Comparison of ENCODE assay signal across 10 cellular contexts in the genomic region with DNA sequence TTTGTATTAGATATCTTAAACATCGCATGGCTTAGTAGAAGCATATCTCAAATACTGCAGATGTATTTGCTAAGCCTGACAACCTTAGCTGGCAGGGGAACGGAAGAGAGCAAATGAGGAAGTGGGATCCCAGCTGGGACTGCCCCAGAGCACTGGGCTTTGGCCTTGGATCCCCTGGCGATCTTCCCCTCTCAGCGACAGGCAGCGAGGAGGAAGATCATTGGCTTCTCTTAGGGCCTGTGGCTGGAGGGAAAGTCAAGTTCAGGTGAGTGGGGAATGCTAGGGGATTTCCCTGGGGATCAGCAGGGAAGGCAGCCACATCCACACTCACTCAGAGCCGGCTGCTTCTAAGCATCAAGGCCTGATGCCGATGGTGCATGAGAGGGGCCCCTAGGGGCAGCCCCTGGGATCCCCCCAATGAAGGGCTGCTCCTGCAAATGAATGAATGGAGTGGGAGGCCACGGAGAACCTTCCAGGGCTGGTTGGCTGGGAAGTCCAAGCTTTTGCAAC. TPM values are rescaled to one million over a fixed set of nuclear protein-coding genes. Genes with fewer than 3 reads are reported as not detected.
DNase-seq lines count a peak whose midpoint lies in the region; ATAC-seq and TF ChIP-seq lines count a peak whose summit lies in the region.
"Had no signal": no experiment of that assay in that cellular context is flagged by ENCODE, and none has a peak within 500 bp of the region (broad histone marks: within the 10 kb centered on the region; RNA-seq: fewer than 3 reads in every experiment).

No MANE protein-coding gene starts in this region.

- peaks cover 10% of the 10 kb centered on the region for H3K4me1 ChIP-seq in body of pancreas

- TF ChIP-seq CTCF in CD14-positive monocyte (IDR thresholded peaks at IDR 0.05) (no peak), body of pancreas (IDR thresholded peaks at IDR 0.05) (no peak)

- H3K4me1 Mint-ChIP-seq in CD14-positive monocyte: peaks cover 38% of the 10 kb centered on the region
- peaks cover 7% of the 10 kb centered on the region for H3K4me1 Mint-ChIP-seq in activated T-helper 2 cell treated with anti-CD3 and anti-CD28 coated beads, Interferon-gamma antibody, Interleukin-2, Interleukin-4, amounts not matched to agents 10 μg/mL and 5 μg/mL and 100 μg/mL, durations not matched to agents 14 hours and 24 hours and 36 hours (ENCODE audit: low read depth)

- no peaks in the 10 kb centered on the region for H3K27me3 ChIP-seq in body of pancreas

- ATAC-seq in GM19452 (IDR thresholded peaks at IDR 0.05; ENCODE audit: unreplicated experiment) (peak; percentile 67), HG03342 (IDR thresholded peaks at IDR 0.05; ENCODE audit: unreplicated experiment) (peak; percentile 82), body of pancreas (peak; percentile 51)

- H3K9me3 ChIP-seq in body of pancreas: no peaks in the 10 kb centered on the region

- H3K27ac ChIP-seq in body of pancreas: peak overlapping the region in 3 of 4 donors; percentile 34 to 64 (median 44)

- TF ChIP-seq POLR2A in body of pancreas (IDR thresholded peaks at IDR 0.05): no peak

- no peaks in the 10 kb centered on the region for H3K36me3 ChIP-seq in body of pancreas (replicated peaks in 1 of 2; ENCODE audit: insufficient read depth in 1 of 2, low read depth in 2 of 2)

- H3K4me3 Mint-ChIP-seq in CD14-positive monocyte: no peak overlapping the region
- H3K4me3 Mint-ChIP-seq in activated T-helper 2 cell treated with anti-CD3 and anti-CD28 coated beads, Interferon-gamma antibody, Interleukin-2, Interleukin-4, amounts not matched to agents 10 μg/mL and 5 μg/mL and 100 μg/mL, durations not matched to agents 14 hours and 24 hours and 36 hours (ENCODE audit: low read depth): no peak overlapping the region

- 27 to 37% methylated on average over 8 of the region's 8 CpGs for WGBS in body of pancreas, 2 donors

- H3K27ac Mint-ChIP-seq in CD14-positive monocyte: peak overlapping the region in 4 of 7 donors; percentile 40 to 88 (median 74)
- no peak overlapping the region for H3K27ac Mint-ChIP-seq in activated T-helper 2 cell treated with anti-CD3 and anti-CD28 coated beads, Interferon-gamma antibody, Interleukin-2, Interleukin-4, amounts not matched to agents 10 μg/mL and 5 μg/mL and 100 μg/mL, durations not matched to agents 14 hours and 24 hours and 36 hours

- H3K27me3 Mint-ChIP-seq in CD14-positive monocyte (ENCODE audit: low read depth in 3 of 3): peaks cover 0 to 2% (median 0%) of the 10 kb centered on the region in 3 donors
- peaks cover 17% of the 10 kb centered on the region for H3K27me3 Mint-ChIP-seq in activated T-helper 2 cell treated with anti-CD3 and anti-CD28 coated beads, Interferon-gamma antibody, Interleukin-2, Interleukin-4, amounts not matched to agents 10 μg/mL and 5 μg/mL and 100 μg/mL, durations not matched to agents 14 hours and 24 hours and 36 hours (ENCODE audit: low read depth)

- intact Hi-C loops in CD14-positive monocyte (cut with micrococcal nuclease) (loop anchor here (5.0 to 10.0 kb wide), 2 partner anchors 50 to 53 kb away; no protein-coding TSS in a partner anchor), body of pancreas (cut with DNase I) (no loop called here)
- intact Hi-C loops in activated T-helper 2 cell treated with anti-CD3 and anti-CD28 coated beads, Interferon-gamma antibody, Interleukin-2, Interleukin-4, amounts not matched to agents 10 μg/mL and 5 μg/mL and 100 μg/mL, durations not matched to agents 14 hours and 24 hours and 36 hours (cut with micrococcal nuclease): no loop called here

- no peaks in the 10 kb centered on the region for H3K36me3 Mint-ChIP-seq in CD14-positive monocyte
- no peaks in the 10 kb centered on the region for H3K36me3 Mint-ChIP-seq in activated T-helper 2 cell treated with anti-CD3 and anti-CD28 coated beads, Interferon-gamma antibody, Interleukin-2, Interleukin-4, amounts not matched to agents 10 μg/mL and 5 μg/mL and 100 μg/mL, durations not matched to agents 14 hours and 24 hours and 36 hours (ENCODE audit: low read depth)

- H3K4me3 ChIP-seq in body of pancreas: no peak overlapping the region

- no peaks in the 10 kb centered on the region for H3K9me3 Mint-ChIP-seq in CD14-positive monocyte
- no peaks in the 10 kb centered on the region for H3K9me3 Mint-ChIP-seq in activated T-helper 2 cell treated with anti-CD3 and anti-CD28 coated beads, Interferon-gamma antibody, Interleukin-2, Interleukin-4, amounts not matched to agents 10 μg/mL and 5 μg/mL and 100 μg/mL, durations not matched to agents 14 hours and 24 hours and 36 hours

- peak; percentile 77 for DNase-seq in CD14-positive monocyte (ENCODE audit: low spot score)
- peak; percentile 31 to 78 (median 32) for DNase-seq in body of pancreas
- DNase-seq in putamen (ENCODE audit: low spot score): peak; percentile 13
- no peak for DNase-seq in stimulated activated CD4-positive, alpha-beta T cell treated with anti-CD3 and anti-CD28 coated beads, Interleukin-15, amount 100 ng/mL, for 24 hours
- DNase-seq in activated T-helper 2 cell treated with anti-CD3 and anti-CD28 coated beads, Interferon-gamma antibody, Interleukin-2, Interleukin-4, amounts not matched to agents 10 μg/mL and 5 μg/mL and 100 μg/mL, durations not matched to agents 14 hours and 24 hours and 36 hours (ENCODE audit: low spot score): no peak
- DNase-seq in stimulated activated naive CD4-positive, alpha-beta T cell treated with Interleukin-2 at 50 U/mL for 16 hours (lab: John Stamatoyannopoulos, UW): no peak
- DNase-seq: DND-41 had no signal

RNA-seq across cellular contexts. Expression of gene LYZL2, which starts 42.0 kb away (rescaled TPM):
- not detected for polyA plus RNA-seq in CD14-positive monocyte
- total RNA-seq in body of pancreas: not detected
- not detected in 2 replicates for total RNA-seq in activated T-helper 2 cell treated with anti-CD3 and anti-CD28 coated beads, Interferon-gamma antibody, Interleukin-2, Interleukin-4, amounts not matched to agents 10 μg/mL and 5 μg/mL and 100 μg/mL, durations not matched to agents 14 hours and 24 hours and 36 hours
- total RNA-seq: T-helper 2 cell treated with Interferon-gamma antibody and Interleukin-4, amounts not matched to agents 100 ng/mL and 5 ng/mL, for 36 hours had no signal

Comparison
In these comparisons a context has a peak if more than half of its experiments do, and no peak if none do; other contexts are left out.
1. DNase-seq: peak in CD14-positive monocyte (single experiment), body of pancreas (4 of 4) and putamen (single experiment); none in stimulated activated CD4-positive, alpha-beta T cell treated with anti-CD3 and anti-CD28 coated beads, Interleukin-15, amount 100 ng/mL, for 24 hours (single experiment), activated T-helper 2 cell treated with anti-CD3 and anti-CD28 coated beads, Interferon-gamma antibody, Interleukin-2, Interleukin-4, amounts not matched to agents 10 μg/mL and 5 μg/mL and 100 μg/mL, durations not matched to agents 14 hours and 24 hours and 36 hours (single experiment) and stimulated activated naive CD4-positive, alpha-beta T cell treated with Interleukin-2 at 50 U/mL for 16 hours (single experiment).
2. intact Hi-C loops: an anchor here in CD14-positive monocyte (5.0 to 10.0 kb wide); none called in body of pancreas and activated T-helper 2 cell treated with anti-CD3 and anti-CD28 coated beads, Interferon-gamma antibody, Interleukin-2, Interleukin-4, amounts not matched to agents 10 μg/mL and 5 μg/mL and 100 μg/mL, durations not matched to agents 14 hours and 24 hours and 36 hours.
3. Peak in every context shown above with its lines, with median percentiles within 50 percentile points of each other: ATAC-seq.